In genomic region chr3:42539871-42540714, GRCh38 we compare ENCODE assay signal across 8 cellular contexts. TPM values are rescaled to one million over a fixed set of nuclear protein-coding genes. Genes with fewer than 3 reads are reported as not detected.
DNase-seq lines count a peak whose midpoint lies in the region; ATAC-seq, FAIRE-seq and TF ChIP-seq lines count a peak whose summit lies in the region.

No MANE protein-coding gene starts in this region.

- no peaks in the 10 kb centered on the region for H3K4me1 Mint-ChIP-seq in neural progenitor cell

- H3K36me3 ChIP-seq in esophagus muscularis mucosa (no peaks in the 10 kb centered on the region), neural progenitor cell (no peaks in the 10 kb centered on the region), upper lobe of left lung (peaks cover 0 to 18% (median under 1%) of the 10 kb centered on the region in 4 donors)

- no peaks in the 10 kb centered on the region for H3F3A ChIP-seq in neural progenitor cell (ENCODE audit: low read depth)

- TF ChIP-seq EP300 in esophagus muscularis mucosa (IDR thresholded peaks at IDR 0.05) (no peak), upper lobe of left lung (IDR thresholded peaks at IDR 0.05) (no peak)

- no peak overlapping the region for H3K4me2 ChIP-seq in neural progenitor cell

- H3K27me3 ChIP-seq in esophagus muscularis mucosa (peaks cover 0 to 4% (median 0%) of the 10 kb centered on the region in 4 donors), neural progenitor cell (no peaks in the 10 kb centered on the region), upper lobe of left lung (no peaks in the 10 kb centered on the region)

- no peaks in the 10 kb centered on the region for H3K36me3 Mint-ChIP-seq in neural progenitor cell

- H3K9me3 ChIP-seq in esophagus muscularis mucosa (no peaks in the 10 kb centered on the region), neural progenitor cell (ENCODE audit: low read depth) (no peaks in the 10 kb centered on the region), upper lobe of left lung (no peaks in the 10 kb centered on the region)

- no peak overlapping the region for H3K9ac ChIP-seq in neural progenitor cell

- no peaks in the 10 kb centered on the region for H3K9me3 Mint-ChIP-seq in neural progenitor cell

- no peak for TF ChIP-seq POLR2A in GM12891 (IDR thresholded peaks at IDR 0.05; ENCODE audit: low read depth, low read length)
- no peak for TF ChIP-seq POLR2A in esophagus muscularis mucosa (IDR thresholded peaks at IDR 0.05; ENCODE audit: low read depth)
- TF ChIP-seq POLR2A in upper lobe of left lung (IDR thresholded peaks at IDR 0.05): no peak

- H3K27ac Mint-ChIP-seq in neural progenitor cell: no peak overlapping the region

- no peak overlapping the region for H3K4me3 ChIP-seq in esophagus muscularis mucosa
- no peak overlapping the region for H3K4me3 ChIP-seq in neural progenitor cell
- H3K4me3 ChIP-seq in upper lobe of left lung: no peak overlapping the region

- peak; percentile 60 to 73 for ATAC-seq in upper lobe of left lung (ENCODE audit: low FRiP score in 2 of 2)

- H3K4me1 ChIP-seq in esophagus muscularis mucosa (peaks cover 10 to 15% (median 11%) of the 10 kb centered on the region in 4 donors), neural progenitor cell (no peaks in the 10 kb centered on the region), upper lobe of left lung (peaks cover 46 to 63% (median 57%) of the 10 kb centered on the region in 4 donors)

- H3K27me3 Mint-ChIP-seq in neural progenitor cell (ENCODE audit: insufficient read depth, low read depth): peaks cover 7% of the 10 kb centered on the region

- H3K79me2 ChIP-seq in neural progenitor cell (ENCODE audit: low read depth): no peaks in the 10 kb centered on the region

- FAIRE-seq in GM12891 (lab: Jason Lieb, UNC): no peak

- WGBS in esophagus muscularis mucosa: 78% methylated on average over 6 of the region's 14 CpGs
- 31 to 65% methylated on average over 9 to 14 of the region's 14 CpGs for WGBS in upper lobe of left lung, 2 donors

- TF ChIP-seq CTCF in 22Rv1 (IDR thresholded peaks at IDR 0.05): peak; percentile 91
- TF ChIP-seq CTCF in esophagus muscularis mucosa (IDR thresholded peaks at IDR 0.05): peak; percentile 42 to 72 (median 52)
- peak; percentile 86 for TF ChIP-seq CTCF in neural progenitor cell (IDR thresholded peaks at IDR 0.05)
- TF ChIP-seq CTCF in upper lobe of left lung (IDR thresholded peaks at IDR 0.05): peak; percentile 67 to 81 (median 80)

- H2AFZ ChIP-seq in neural progenitor cell (replicated peaks): no peak overlapping the region

- DNase-seq in GM12891 (ENCODE audit: insufficient read length, low spot score) (peak; percentile 74), NAMALWA (ENCODE audit: low spot score) (peak; percentile 54), esophagus muscularis mucosa (ENCODE audit: extremely low spot score) (no peak), neural progenitor cell (ENCODE audit: low spot score) (peak; percentile 78), upper lobe of left lung (peak in 1 of 2 donors; percentile 85), NCI-H2081 treated with DMSO at 0.1 percent for 48 hours (lab: John Stamatoyannopoulos, UW) (no peak)
- DNase-seq in activated CD8-positive, alpha-beta memory T cell treated with anti-CD3 and anti-CD28 coated beads for 48 hours (ENCODE audit: low read depth in 2 of 3, low spot score in 2 of 3): peak; percentile 24 to 57 (median 44)

- no peaks in the 10 kb centered on the region for H4K20me1 ChIP-seq in neural progenitor cell (ENCODE audit: low read depth)

- H3K4me3 Mint-ChIP-seq in neural progenitor cell: no peak overlapping the region

- intact Hi-C loops in esophagus muscularis mucosa (cut with DNase I): loop anchor here (5.0 kb wide), 1 partner anchor 38 kb away; the partner anchor contains the start of gene VIPR1

- H3K27ac ChIP-seq in 22Rv1 (no peak overlapping the region), esophagus muscularis mucosa (replicated peaks in 1 of 4) (no peak overlapping the region), neural progenitor cell (no peak overlapping the region), upper lobe of left lung (peak overlapping the region; percentile 59 to 92 (median 80))

TF ChIP-seq in GM12891, 5 proteins besides CTCF, POLR2A, EP300 and RAD21:
- no peak for TF ChIP-seq SPI1 (IDR thresholded peaks at IDR 0.05; ENCODE audit: low read depth, low read length)

RNA-seq across cellular contexts. Expression of gene VIPR1, which starts 37.6 kb away (rescaled TPM):
- polyA plus RNA-seq in GM12891 (2012; ENCODE audit: low read depth, missing spikeins): not detected
- total RNA-seq in esophagus muscularis mucosa: 1 to 10 TPM; 3.0 to 6.6 (median 4.6) TPM
- total RNA-seq in neural progenitor cell (ENCODE audit: low replicate concordance): 1.4 and 2.9 TPM in 2 replicates
- total RNA-seq in upper lobe of left lung: 100 to 1,000 TPM in 4 of 6 donors, 10 to 100 TPM in 2; 92.6 to 577 (median 198) TPM

RNA-seq across cellular contexts. Expression of gene SEC22C, which starts 41.7 kb away (rescaled TPM):
- polyA plus RNA-seq in GM12891 (2012; ENCODE audit: low read depth, missing spikeins): 18.5 TPM
- total RNA-seq in esophagus muscularis mucosa: 10 to 100 TPM; 52.7 to 62.7 (median 57.9) TPM
- total RNA-seq in neural progenitor cell (ENCODE audit: low replicate concordance): 48.5 and 48.6 TPM in 2 replicates
- total RNA-seq in upper lobe of left lung: 10 to 100 TPM; 36.3 to 59.7 (median 50.6) TPM

RNA-seq across cellular contexts. Expression of gene SS18L2, which starts 50.6 kb away (rescaled TPM):
- polyA plus RNA-seq in GM12891 (2012; ENCODE audit: low read depth, missing spikeins): 87.3 TPM
- total RNA-seq in esophagus muscularis mucosa (10 to 100 TPM; 11.1 to 15.6 (median 13.6) TPM), neural progenitor cell (ENCODE audit: low replicate concordance) (58.4 and 108 TPM in 2 replicates), upper lobe of left lung (10 to 100 TPM in 4 of 6 donors, 1 to 10 TPM in 2; 2.6 to 25.8 (median 17.9) TPM)

Comparison
In these comparisons a context has a peak if more than half of its experiments do, and no peak if none do; other contexts are left out.
1. H3K27ac ChIP-seq: peak in upper lobe of left lung (4 of 4); none in 22Rv1 (single experiment), esophagus muscularis mucosa (0 of 4) and neural progenitor cell (single experiment).
2. DNase-seq: peak in GM12891 (single experiment), NAMALWA (single experiment), activated CD8-positive, alpha-beta memory T cell treated with anti-CD3 and anti-CD28 coated beads for 48 hours (3 of 3) and neural progenitor cell (single experiment); none in esophagus muscularis mucosa (single experiment) and NCI-H2081 treated with DMSO at 0.1 percent for 48 hours (single experiment).
3. RNA of gene VIPR1, which starts 37.6 kb away (total RNA-seq): 92.6 to 577 TPM in upper lobe of left lung; 3.0 to 6.6 TPM in esophagus muscularis mucosa and 1.4 to 2.9 TPM in neural progenitor cell; every median in the first group is over 10 times any median in the second.
4. Peak in every context shown above with its lines, with median percentiles within 50 percentile points of each other: CTCF ChIP-seq.